ENCODE assay signal across 16 cellular contexts in genomic region chr6:122008105-122009100, GRCh38.
DNase-seq lines count a peak whose midpoint lies in the region; ATAC-seq, FAIRE-seq and TF ChIP-seq lines count a peak whose summit lies in the region.
"Had no signal": no experiment of that assay in that cellular context is flagged by ENCODE, and none has a peak within 500 bp of the region (broad histone marks: within the 10 kb centered on the region; RNA-seq: fewer than 3 reads in every experiment).

No MANE protein-coding gene starts in this region.

- H3K4me1 ChIP-seq in tibial nerve (peaks cover 0 to 7% (median 0%) of the 10 kb centered on the region in 4 donors), HepG2 (ENCODE audit: insufficient read depth, low read length) (no peaks in the 10 kb centered on the region)
- H3K4me1 ChIP-seq: left lung had no signal

- DNase-seq in AG10803 (ENCODE audit: low read depth): peak; percentile 57
- peak; percentile 12 for DNase-seq in LHCN-M2 (ENCODE audit: low read depth)
- peak; percentile 43 for DNase-seq in fibroblast of peridontal ligament (ENCODE audit: extremely low read depth)
- DNase-seq in myocyte (ENCODE audit: low read depth): peak; percentile 47
- DNase-seq in tibial nerve (ENCODE audit: low spot score in 2 of 2): no peak
- DNase-seq in NOMO-1 treated with dmso at 0.1 percent for 144 hours (lab: John Stamatoyannopoulos, UW; ENCODE audit: unreplicated experiment): no peak
- DNase-seq in HepG2 (ENCODE audit: low spot score): no peak
- DNase-seq: activated B cell treated with CpG ODN at 0.5 μM for 24 hours; left lung; NCI-H2029 treated with DMSO at 0.1 percent for 48 hours; NCI-H526 treated with DMSO at 0.1 percent for 48 hours; stimulated activated CD4-positive, alpha-beta T cell treated with anti-CD3 and anti-CD28 coated beads, Interleukin-1b, Interleukin-23, amount 100 ng/mL, for 48 hours; T-cell had no signal

- no peaks in the 10 kb centered on the region for H4K20me1 ChIP-seq in HepG2 (ENCODE audit: insufficient read depth, low read length)

- no peak overlapping the region for H3K9ac ChIP-seq in HepG2 (ENCODE audit: insufficient read depth, low read depth, low read length)

- TF ChIP-seq CTCF in AG10803 (conservative IDR thresholded peaks at IDR 0.05; ENCODE audit: low read length) (no peak), tibial nerve (IDR thresholded peaks at IDR 0.05) (no peak), HepG2 (CRISPR knock-in tag; IDR thresholded peaks at IDR 0.05) (no peak)

- H3K4me2 ChIP-seq in HepG2 (ENCODE audit: low read depth, low read length): no peak overlapping the region
- H3K4me2 ChIP-seq: hepatocyte had no signal

- CTCF ChIA-PET in HepG2 (lab: Yijun Ruan, JAX; ENCODE audit: low intra/inter-chr PET ratio, low total read pairs): no interaction called here

- TF ChIP-seq POLR2A in tibial nerve (IDR thresholded peaks at IDR 0.05) (no peak), HepG2 (IDR thresholded peaks at IDR 0.05; ENCODE audit: insufficient read depth in 1 of 2, low read depth in 2 of 2, low read length in 2 of 2) (no peak)

- BruUV-seq in HepG2 (replicated peaks; lab: Mats Ljungman, UMichigan): no TSS peak

- H3K4me3 ChIP-seq in AG10803 (ENCODE audit: low read length) (no peak overlapping the region), tibial nerve (no peak overlapping the region), HepG2 (replicated peaks in 1 of 3; ENCODE audit: insufficient read depth in 1 of 3, low read depth in 2 of 3, low read length in 3 of 3) (no peak overlapping the region)
- H3K4me3 ChIP-seq: hepatocyte, left lung had no signal

- intact Hi-C loops in HepG2 (cut with micrococcal nuclease; ENCODE audit: unreplicated experiment): no loop called here

- no peak for FAIRE-seq in HepG2 (lab: Jason Lieb, UNC)

- POLR2A ChIA-PET in HepG2 (lab: Yijun Ruan, JAX): no interaction called here

- H3K27me3 ChIP-seq in tibial nerve (no peaks in the 10 kb centered on the region), HepG2 (ENCODE audit: control insufficient read depth in 1 of 2, insufficient read depth in 2 of 2, low read length in 2 of 2) (no peaks in the 10 kb centered on the region)
- H3K27me3 ChIP-seq: hepatocyte, left lung had no signal

- H3K9me3 ChIP-seq in tibial nerve: no peaks in the 10 kb centered on the region
- no peaks in the 10 kb centered on the region for H3K9me3 ChIP-seq in HepG2 (ENCODE audit: low read length)
- H3K9me3 ChIP-seq: left lung had no signal

- TF ChIP-seq EP300 in tibial nerve (IDR thresholded peaks at IDR 0.05): no peak
- TF ChIP-seq EP300 in HepG2 (IDR thresholded peaks at IDR 0.05; ENCODE audit: low read depth in 2 of 2, low read length in 2 of 2): no peak
- no peak for TF ChIP-seq EP300 in HepG2 (CRISPR knock-in tag; IDR thresholded peaks at IDR 0.05; ENCODE audit: borderline replicate concordance)

- H3K27ac ChIP-seq in tibial nerve (no peak overlapping the region), HepG2 (ENCODE audit: extremely low read length, insufficient read depth, low read length) (no peak overlapping the region)
- H3K27ac ChIP-seq: hepatocyte, left lung had no signal

- in situ Hi-C loops in HepG2 (cut with HindIII; ENCODE audit: extremely low pct_ligation_motif_present, low pct_unique_long_range_greater_than_20kb): no loop called here

- H3K36me3 ChIP-seq in tibial nerve (no peaks in the 10 kb centered on the region), HepG2 (replicated peaks in 1 of 2; ENCODE audit: control insufficient read depth in 1 of 2, insufficient read depth in 2 of 2, low read length in 2 of 2) (no peaks in the 10 kb centered on the region)
- H3K36me3 ChIP-seq: left lung had no signal

- H2AFZ ChIP-seq in HepG2 (ENCODE audit: low read length): no peak overlapping the region
- H2AFZ ChIP-seq: hepatocyte had no signal

- ATAC-seq in HG02610 (IDR thresholded peaks at IDR 0.05; ENCODE audit: unreplicated experiment) (no peak), HepG2 (no peak)
- ATAC-seq: left lung, Panc1, T-cell had no signal

- 60 to 66% methylated on average over 6 of the region's 6 CpGs for WGBS in tibial nerve, 2 donors
- WGBS in HepG2 (ENCODE audit: low lambda C conversion rate): 4% methylated on average over 6 of the region's 6 CpGs

- H3K79me2 ChIP-seq in HepG2 (ENCODE audit: insufficient read depth, low read length): no peaks in the 10 kb centered on the region
- H3K79me2 ChIP-seq: hepatocyte had no signal

- TF ChIP-seq RAD21 in HepG2 (CRISPR knock-in tag; IDR thresholded peaks at IDR 0.05): no peak

TF ChIP-seq in HepG2, 621 proteins besides CTCF, POLR2A, EP300 and RAD21:
- TF ChIP-seq ZNF589 (CRISPR knock-in tag; conservative IDR thresholded peaks at IDR 0.05) (no peak), HNF4G (IDR thresholded peaks at IDR 0.05; ENCODE audit: borderline replicate concordance, low read depth, low read length) (no peak), HNF4G (CRISPR knock-in tag; IDR thresholded peaks at IDR 0.05; ENCODE audit: borderline replicate concordance, low read depth) (no peak), ZFP36L2 (CRISPR knock-in tag; IDR thresholded peaks at IDR 0.05) (no peak), U2AF2 (IDR thresholded peaks at IDR 0.05; ENCODE audit: low read depth, low read length) (no peak), ZBTB38 (CRISPR knock-in tag; IDR thresholded peaks at IDR 0.05) (no peak), FOSL1 (CRISPR knock-in tag; IDR thresholded peaks at IDR 0.05; ENCODE audit: borderline replicate concordance) (no peak), SALL2 (CRISPR knock-in tag; IDR thresholded peaks at IDR 0.05) (no peak)

Comparison
In these comparisons a context has a peak if more than half of its experiments do, and no peak if none do; other contexts are left out.
1. DNase-seq: peak in AG10803 (single experiment), LHCN-M2 (single experiment), fibroblast of peridontal ligament (single experiment) and myocyte (single experiment); none in tibial nerve (0 of 2), NOMO-1 treated with dmso at 0.1 percent for 144 hours (single experiment) and HepG2 (single experiment).